17 cellular contexts compared by ENCODE assay signal in the genomic region with DNA sequence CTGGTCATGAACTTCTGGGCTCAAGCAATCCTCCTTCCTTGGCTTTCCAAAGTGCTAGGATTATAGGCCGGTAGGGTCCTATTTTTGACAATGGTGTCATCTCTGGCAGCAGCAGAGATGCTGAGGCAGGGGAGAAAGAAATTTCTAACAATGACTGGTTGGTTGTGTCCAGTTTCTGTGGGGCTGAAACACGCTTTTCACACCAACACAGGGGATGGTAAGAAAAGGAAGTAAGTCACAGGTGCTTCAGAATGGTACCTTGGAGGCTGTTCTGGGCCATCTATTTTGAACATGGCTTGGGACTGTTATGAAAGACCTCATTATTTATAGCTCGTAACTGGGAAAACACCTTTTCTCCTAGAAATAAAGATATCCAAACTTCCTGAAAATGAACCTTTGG.
"Had no signal": no experiment of that assay in that cellular context is flagged by ENCODE, and none has a peak within 500 bp of the region (broad histone marks: within the 10 kb centered on the region; RNA-seq: fewer than 3 reads in every experiment).

No MANE protein-coding gene starts in this region.

- DNase-seq: activated CD4-positive, alpha-beta T cell treated with anti-CD3 and anti-CD28 coated beads for 1 hour; activated CD8-positive, alpha-beta memory T cell treated with anti-CD3 and anti-CD28 coated beads for 24 hours; activated CD8-positive, alpha-beta memory T cell treated with anti-CD3 and anti-CD28 coated beads, Interleukin-2, amount 50 U/mL, for 48 hours; aorta; colonic mucosa; endodermal cell; mesenchymal stem cell; natural killer cell; ovary; psoas muscle; right cardiac atrium; SJCRH30; tibial artery had no signal

- H3K4me2 ChIP-seq: hepatocyte had no signal

- H3K27ac ChIP-seq: colonic mucosa, epithelial cell of prostate, hepatocyte, ovary, psoas muscle, SJCRH30, tibial artery had no signal

- H3K9me3 Mint-ChIP-seq: central memory CD8-positive, alpha-beta T cell; endodermal cell; natural killer cell; T-helper 1 cell treated with Interleukin-12 subunit alpha and Interleukin-12 subunit beta and Interleukin-4 antibody, amounts not matched to agents 30 μg/mL and 1 μg/mL, for 36 hours had no signal

- H3K4me1 Mint-ChIP-seq: endodermal cell had no signal

- H3K79me2 ChIP-seq: hepatocyte had no signal

- H2AFZ ChIP-seq: hepatocyte had no signal

- H3K4me1 ChIP-seq: colonic mucosa, tibial artery had no signal

- H3K27me3 ChIP-seq: colonic mucosa, hepatocyte, ovary, SJCRH30, tibial artery had no signal

- H3K36me3 Mint-ChIP-seq: natural killer cell had no signal

- H3K27me3 Mint-ChIP-seq: central memory CD8-positive, alpha-beta T cell had no signal

- H3K27ac Mint-ChIP-seq: endodermal cell; natural killer cell; T-helper 1 cell treated with Interleukin-12 subunit alpha and Interleukin-12 subunit beta and Interleukin-4 antibody, amounts not matched to agents 30 μg/mL and 1 μg/mL, for 36 hours had no signal

- ATAC-seq: natural killer cell, psoas muscle, right cardiac atrium had no signal

- H3K4me3 ChIP-seq: colonic mucosa, hepatocyte, ovary, psoas muscle, SJCRH30, tibial artery had no signal

- H3K4me3 Mint-ChIP-seq: central memory CD8-positive, alpha-beta T cell; endodermal cell; natural killer cell; T-helper 1 cell treated with Interleukin-12 subunit alpha and Interleukin-12 subunit beta and Interleukin-4 antibody, amounts not matched to agents 30 μg/mL and 1 μg/mL, for 36 hours had no signal
